17 cellular contexts compared by ENCODE assay signal in genomic region chr1:107806902-107807301, GRCh38.
DNase-seq lines count a peak whose midpoint lies in the region; ATAC-seq and TF ChIP-seq lines count a peak whose summit lies in the region.
"Had no signal": no experiment of that assay in that cellular context is flagged by ENCODE, and none has a peak within 500 bp of the region (broad histone marks: within the 10 kb centered on the region; RNA-seq: fewer than 3 reads in every experiment).

No MANE protein-coding gene starts in this region.

- H3K36me3 ChIP-seq in BLaER1 (no peaks in the 10 kb centered on the region), OCI-LY3 (replicated peaks; ENCODE audit: low read depth, low read length) (no peaks in the 10 kb centered on the region)
- H3K36me3 ChIP-seq: BE2C had no signal

- peaks cover 70% of the 10 kb centered on the region for H3K4me1 Mint-ChIP-seq in dendritic cell treated with granulocyte-macrophage colony-stimulating factor and Interleukin-4, amounts not matched to agents 40 ng/mL and 50 ng/mL, for 4 days (ENCODE audit: low read depth)
- peaks cover 54 to 91% of the 10 kb centered on the region in 2 donors for H3K4me1 Mint-ChIP-seq in stimulated activated naive B cell treated with anti-CD40 and anti-IgM and Interleukin-4, amounts not matched to agents 10 μg/mL and 1 μg/mL and 100 μg/mL, for 72 hours

- H3K27ac Mint-ChIP-seq in dendritic cell treated with granulocyte-macrophage colony-stimulating factor and Interleukin-4, amounts not matched to agents 40 ng/mL and 50 ng/mL, for 4 days: peak overlapping the region; percentile 30
- peak overlapping the region; percentile 28 for H3K27ac Mint-ChIP-seq in stimulated activated naive B cell treated with anti-CD40 and anti-IgM and Interleukin-4, amounts not matched to agents 10 μg/mL and 1 μg/mL and 100 μg/mL, for 72 hours

- DNase-seq in stimulated activated naive B cell treated with anti-CD40 and anti-IgM and Interleukin-4, amounts not matched to agents 10 μg/mL and 1 μg/mL and 100 μg/mL, for 72 hours: no peak
- DNase-seq in activated T-cell treated with anti-CD3 and anti-CD28 coated beads for 4 hours (no peak), HCEC 1CT (no peak)
- DNase-seq: BE2C; CD4-positive, alpha-beta memory T cell; DMS153; DMS79; GDM1; GOT3; H7 had no signal

- no peak for ATAC-seq in stimulated activated naive B cell treated with anti-CD40 and anti-IgM and Interleukin-4, amounts not matched to agents 10 μg/mL and 1 μg/mL and 100 μg/mL, for 72 hours (replicated peaks)
- no peak for ATAC-seq in GM18505 (IDR thresholded peaks at IDR 0.05; ENCODE audit: unreplicated experiment)
- ATAC-seq: HepG2 had no signal

- TF ChIP-seq POLR2A in GM18505 (IDR thresholded peaks at IDR 0.05; ENCODE audit: borderline replicate concordance, extremely low read depth, insufficient read depth, insufficient read length): no peak

- H3K36me3 Mint-ChIP-seq in dendritic cell treated with granulocyte-macrophage colony-stimulating factor and Interleukin-4, amounts not matched to agents 40 ng/mL and 50 ng/mL, for 4 days (ENCODE audit: low read depth): no peaks in the 10 kb centered on the region
- H3K36me3 Mint-ChIP-seq in stimulated activated naive B cell treated with anti-CD40 and anti-IgM and Interleukin-4, amounts not matched to agents 10 μg/mL and 1 μg/mL and 100 μg/mL, for 72 hours: no peaks in the 10 kb centered on the region
- H3K36me3 Mint-ChIP-seq: CD4-positive, alpha-beta memory T cell; IgD-negative memory B cell had no signal

- intact Hi-C loops in dendritic cell treated with granulocyte-macrophage colony-stimulating factor and Interleukin-4, amounts not matched to agents 40 ng/mL and 50 ng/mL, for 4 days (cut with micrococcal nuclease): no loop called here

- H3K9me3 Mint-ChIP-seq in dendritic cell treated with granulocyte-macrophage colony-stimulating factor and Interleukin-4, amounts not matched to agents 40 ng/mL and 50 ng/mL, for 4 days: no peaks in the 10 kb centered on the region
- H3K9me3 Mint-ChIP-seq in stimulated activated naive B cell treated with anti-CD40 and anti-IgM and Interleukin-4, amounts not matched to agents 10 μg/mL and 1 μg/mL and 100 μg/mL, for 72 hours: peaks cover 0 to 2% of the 10 kb centered on the region in 2 donors
- H3K9me3 Mint-ChIP-seq: CD4-positive, alpha-beta memory T cell; IgD-negative memory B cell had no signal

- no peak overlapping the region for H3K4me3 ChIP-seq in BLaER1
- no peak overlapping the region for H3K4me3 ChIP-seq in OCI-LY3 (ENCODE audit: low read length)

- no peak for TF ChIP-seq CTCF in OCI-LY3 (IDR thresholded peaks at IDR 0.05; ENCODE audit: low read depth, low read length)

- H3K27ac ChIP-seq in BLaER1 (peak overlapping the region; percentile 94), OCI-LY3 (ENCODE audit: low read length) (no peak overlapping the region)

- H3K79me2 ChIP-seq in OCI-LY3 (ENCODE audit: low read length): no peaks in the 10 kb centered on the region

- H2AFZ ChIP-seq in OCI-LY3 (ENCODE audit: low read depth, low read length): no peak overlapping the region

- no peaks in the 10 kb centered on the region for H3K27me3 Mint-ChIP-seq in dendritic cell treated with granulocyte-macrophage colony-stimulating factor and Interleukin-4, amounts not matched to agents 40 ng/mL and 50 ng/mL, for 4 days
- H3K27me3 Mint-ChIP-seq in stimulated activated naive B cell treated with anti-CD40 and anti-IgM and Interleukin-4, amounts not matched to agents 10 μg/mL and 1 μg/mL and 100 μg/mL, for 72 hours: no peaks in the 10 kb centered on the region
- H3K27me3 Mint-ChIP-seq: IgD-negative memory B cell had no signal

- H3K4me2 ChIP-seq in BLaER1 (peak overlapping the region; percentile 88), OCI-LY3 (ENCODE audit: low read length) (peak overlapping the region; percentile 41)

- H3K9ac ChIP-seq in BLaER1 (peak overlapping the region; percentile 39), OCI-LY3 (ENCODE audit: low read length) (no peak overlapping the region)

- H3K9me3 ChIP-seq in BLaER1 (peaks cover 5% of the 10 kb centered on the region; the same call in 1 of the 2 replicates), OCI-LY3 (ENCODE audit: insufficient read depth, low read length) (no peaks in the 10 kb centered on the region)
- H3K9me3 ChIP-seq: BE2C had no signal

- no peak overlapping the region for H3K4me3 Mint-ChIP-seq in dendritic cell treated with granulocyte-macrophage colony-stimulating factor and Interleukin-4, amounts not matched to agents 40 ng/mL and 50 ng/mL, for 4 days
- no peak overlapping the region for H3K4me3 Mint-ChIP-seq in stimulated activated naive B cell treated with anti-CD40 and anti-IgM and Interleukin-4, amounts not matched to agents 10 μg/mL and 1 μg/mL and 100 μg/mL, for 72 hours
- H3K4me3 Mint-ChIP-seq: CD14-positive monocyte; CD4-positive, alpha-beta memory T cell had no signal

- H3K4me1 ChIP-seq in BLaER1 (peaks cover 93% of the 10 kb centered on the region), OCI-LY3 (ENCODE audit: low read length) (peaks cover 64% of the 10 kb centered on the region)
- H3K4me1 ChIP-seq: BE2C had no signal

- H4K20me1 ChIP-seq in BLaER1 (no peaks in the 10 kb centered on the region), OCI-LY3 (ENCODE audit: insufficient read depth, low read length) (no peaks in the 10 kb centered on the region)

- H3K27me3 ChIP-seq in BLaER1 (no peaks in the 10 kb centered on the region), OCI-LY3 (ENCODE audit: low read depth, low read length) (no peaks in the 10 kb centered on the region)
